19 cellular contexts compared by ENCODE assay signal in the genomic region with DNA sequence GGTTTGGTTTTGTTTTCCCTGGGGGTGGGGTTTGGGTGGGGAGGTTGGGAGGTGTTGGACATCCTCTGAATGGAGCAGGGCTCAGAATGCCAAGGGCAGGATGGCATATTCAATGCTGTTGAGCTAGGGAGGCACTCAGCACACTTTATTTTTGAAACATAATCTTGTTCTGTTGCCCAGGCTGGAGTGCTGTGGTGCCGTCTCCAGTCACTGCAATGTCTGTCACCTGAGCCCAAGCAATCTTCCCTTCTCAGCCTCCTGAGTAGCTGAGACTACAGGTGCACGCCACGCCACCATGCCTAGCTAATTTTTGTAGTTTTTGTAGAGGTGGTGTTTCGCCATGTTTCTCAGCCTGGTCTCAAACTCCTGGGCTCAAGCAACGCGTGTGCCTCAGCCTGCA.
DNase-seq lines count a peak whose midpoint lies in the region; ATAC-seq and TF ChIP-seq lines count a peak whose summit lies in the region.
"Had no signal": no experiment of that assay in that cellular context is flagged by ENCODE, and none has a peak within 500 bp of the region (broad histone marks: within the 10 kb centered on the region; RNA-seq: fewer than 3 reads in every experiment).

No MANE protein-coding gene starts in this region.

- no peak for TF ChIP-seq CTCF in HEK293 (tag by site-specific recombination; IDR thresholded peaks at IDR 0.05)

- POLR2A ChIA-PET in HEK293 (lab: Yijun Ruan, JAX), result no interaction called here
- POLR2A ChIA-PET in naive thymus-derived CD8-positive, alpha-beta T cell (lab: Charles Lee), result interaction anchor here (0.8 to 1.9 kb wide), 9 partner anchors 9 to 186 kb away, joined by 3 to 7 read pairs (median 3); no protein-coding TSS in a partner anchor

- peak; percentile 10 for ATAC-seq in activated CD8-positive, alpha-beta memory T cell treated with anti-CD3 and anti-CD28 coated beads, Interleukin-2, amount 10 ng/mL, durations not matched to agents 7 days and 5 days
- peak; percentile 34 to 42 for ATAC-seq in naive thymus-derived CD8-positive, alpha-beta T cell
- ATAC-seq: esophagus mucosa, lower lobe of right lung, Right ventricle myocardium inferior had no signal

- H3K27me3 Mint-ChIP-seq in T-helper 2 cell treated with Interferon-gamma antibody and Interleukin-4, amounts not matched to agents 5 μg/mL and 100 μg/mL, for 36 hours (ENCODE audit: low read depth), result no peaks in the 10 kb centered on the region
- H3K27me3 Mint-ChIP-seq in activated CD8-positive, alpha-beta memory T cell treated with anti-CD3 and anti-CD28 coated beads, Interleukin-2, amount 10 ng/mL, durations not matched to agents 7 days and 5 days, result no peaks in the 10 kb centered on the region
- H3K27me3 Mint-ChIP-seq in naive thymus-derived CD8-positive, alpha-beta T cell, result no peaks in the 10 kb centered on the region
- H3K27me3 Mint-ChIP-seq: IgD-negative memory B cell had no signal

- H3K27ac Mint-ChIP-seq in T-helper 2 cell treated with Interferon-gamma antibody and Interleukin-4, amounts not matched to agents 5 μg/mL and 100 μg/mL, for 36 hours, result peak overlapping the region; percentile 87
- H3K27ac Mint-ChIP-seq in activated CD8-positive, alpha-beta memory T cell treated with anti-CD3 and anti-CD28 coated beads, Interleukin-2, amount 10 ng/mL, durations not matched to agents 7 days and 5 days, result peak overlapping the region; percentile 92
- H3K27ac Mint-ChIP-seq in naive thymus-derived CD8-positive, alpha-beta T cell, result peak overlapping the region; percentile 91 to 98 (median 95)
- H3K27ac Mint-ChIP-seq: IgD-negative memory B cell had no signal

- DNase-seq in T-helper 2 cell treated with Interferon-gamma antibody and Interleukin-4, amounts not matched to agents 5 μg/mL and 100 μg/mL, for 36 hours (ENCODE audit: low spot score), result no peak
- DNase-seq in T-helper 2 cell, result no peak
- DNase-seq in activated CD8-positive, alpha-beta memory T cell treated with anti-CD3 and anti-CD28 coated beads, Interleukin-2, amount 10 ng/mL, durations not matched to agents 7 days and 5 days, result no peak
- no peak for DNase-seq in naive thymus-derived CD8-positive, alpha-beta T cell
- DNase-seq in EL, result no peak
- no peak for DNase-seq in NCI-H1092 (lab: John Stamatoyannopoulos, UW)
- DNase-seq in NCI-H1105 (lab: John Stamatoyannopoulos, UW), result no peak
- DNase-seq: cortex of kidney; DMS79; glutamatergic neuron; lower lobe of right lung; NCI-H2227 treated with DMSO at 0.1 percent for 48 hours; stimulated activated CD4-positive, alpha-beta T cell treated with anti-CD3 and anti-CD28 coated beads, Interleukin-12 subunit alpha, Interleukin-12 subunit beta, amount 100 ng/mL, for 4 hours had no signal

- H3K4me1 Mint-ChIP-seq in T-helper 2 cell treated with Interferon-gamma antibody and Interleukin-4, amounts not matched to agents 5 μg/mL and 100 μg/mL, for 36 hours (ENCODE audit: low read depth), result peaks cover 42% of the 10 kb centered on the region
- peaks cover 43% of the 10 kb centered on the region for H3K4me1 Mint-ChIP-seq in activated CD8-positive, alpha-beta memory T cell treated with anti-CD3 and anti-CD28 coated beads, Interleukin-2, amount 10 ng/mL, durations not matched to agents 7 days and 5 days
- H3K4me1 Mint-ChIP-seq in naive thymus-derived CD8-positive, alpha-beta T cell, result peaks cover 20 to 50% (median 40%) of the 10 kb centered on the region in 4 donors

- H3K36me3 Mint-ChIP-seq in T-helper 2 cell treated with Interferon-gamma antibody and Interleukin-4, amounts not matched to agents 5 μg/mL and 100 μg/mL, for 36 hours (ENCODE audit: low read depth), result peaks cover 43% of the 10 kb centered on the region
- peaks cover 30% of the 10 kb centered on the region for H3K36me3 Mint-ChIP-seq in activated CD8-positive, alpha-beta memory T cell treated with anti-CD3 and anti-CD28 coated beads, Interleukin-2, amount 10 ng/mL, durations not matched to agents 7 days and 5 days
- H3K36me3 Mint-ChIP-seq in naive thymus-derived CD8-positive, alpha-beta T cell, result peaks cover 0 to 12% (median 1%) of the 10 kb centered on the region in 3 donors

- H3K4me1 ChIP-seq in HEK293 (ENCODE audit: control insufficient read depth, insufficient read depth, low read length), result peaks cover 14% of the 10 kb centered on the region
- H3K4me1 ChIP-seq: prostate gland had no signal

- CTCF ChIA-PET in HEK293 (lab: Yijun Ruan, JAX), result no interaction called here
- CTCF ChIA-PET in activated CD8-positive, alpha-beta memory T cell treated with anti-CD3 and anti-CD28 coated beads, Interleukin-2, amount 10 ng/mL, durations not matched to agents 7 days and 5 days (lab: Charles Lee), result interaction anchor here (1.2 to 1.6 kb wide), 3 partner anchors 10 to 154 kb away, joined by 4 to 6 read pairs (median 5); no protein-coding TSS in a partner anchor

- no peak overlapping the region for H3K4me3 ChIP-seq in HEK293 (ENCODE audit: low read depth, low read length)
- H3K4me3 ChIP-seq: lower lobe of right lung, prostate gland had no signal

- H3K36me3 ChIP-seq in HEK293 (ENCODE audit: control insufficient read depth in 2 of 2, insufficient read depth in 1 of 2, low read length in 2 of 2), result peaks cover 3 to 8% of the 10 kb centered on the region in 2 experiments
- H3K36me3 ChIP-seq: prostate gland had no signal

- H3K9me3 Mint-ChIP-seq in T-helper 2 cell treated with Interferon-gamma antibody and Interleukin-4, amounts not matched to agents 5 μg/mL and 100 μg/mL, for 36 hours, result no peaks in the 10 kb centered on the region
- no peaks in the 10 kb centered on the region for H3K9me3 Mint-ChIP-seq in activated CD8-positive, alpha-beta memory T cell treated with anti-CD3 and anti-CD28 coated beads, Interleukin-2, amount 10 ng/mL, durations not matched to agents 7 days and 5 days (ENCODE audit: low read depth)
- H3K9me3 Mint-ChIP-seq in naive thymus-derived CD8-positive, alpha-beta T cell, result no peaks in the 10 kb centered on the region
- H3K9me3 Mint-ChIP-seq: IgD-negative memory B cell had no signal

- peak overlapping the region; percentile 69 for H3K4me3 Mint-ChIP-seq in T-helper 2 cell treated with Interferon-gamma antibody and Interleukin-4, amounts not matched to agents 5 μg/mL and 100 μg/mL, for 36 hours
- peak overlapping the region; percentile 60 for H3K4me3 Mint-ChIP-seq in activated CD8-positive, alpha-beta memory T cell treated with anti-CD3 and anti-CD28 coated beads, Interleukin-2, amount 10 ng/mL, durations not matched to agents 7 days and 5 days
- H3K4me3 Mint-ChIP-seq in naive thymus-derived CD8-positive, alpha-beta T cell, result peak overlapping the region; percentile 62 to 87 (median 79)
- H3K4me3 Mint-ChIP-seq: IgD-negative memory B cell had no signal

- H3K27ac ChIP-seq in HEK293 (ENCODE audit: extremely low read depth, low read depth, low read length), result no peak overlapping the region
- H3K27ac ChIP-seq: C4-2B, lower lobe of right lung, prostate gland had no signal

- no peaks in the 10 kb centered on the region for H3K9me3 ChIP-seq in HEK293 (ENCODE audit: control insufficient read depth, insufficient read depth, low read depth, low read length)
- H3K9me3 ChIP-seq: lower lobe of right lung, prostate gland had no signal

TF ChIP-seq in HEK293, 187 proteins besides CTCF, POLR2A, EP300 and RAD21:
- TF ChIP-seq ZFHX2 (tag by site-specific recombination; conservative IDR thresholded peaks at IDR 0.05) (no peak), KLF1 (tag by site-specific recombination; IDR thresholded peaks at IDR 0.05) (peak; percentile 43)
